1 cellular context compared by ENCODE assay signal in genomic region chr1:224116131-224116530, GRCh38.
TF ChIP-seq lines count a peak whose summit lies in the region.

No MANE protein-coding gene starts in this region.

TF ChIP-seq in K562, 482 proteins besides CTCF, POLR2A, EP300 and RAD21 (continued from another document):
- TF ChIP-seq DPF2 (IDR thresholded peaks at IDR 0.05) = 0 out of 2 replicates have a peak, but pooled peaks have one; percentile 17
- TF ChIP-seq MEF2D (tag; conservative IDR thresholded peaks at IDR 0.05; ENCODE audit: low read depth) = no peak
- TF ChIP-seq NFXL1 (CRISPR knock-in tag; IDR thresholded peaks at IDR 0.05) = no peak
- TF ChIP-seq MXD1 (CRISPR knock-in tag; IDR thresholded peaks at IDR 0.05; ENCODE audit: borderline replicate concordance, poor library complexity, severe bottlenecking) = no peak
- TF ChIP-seq NCOA4 (IDR thresholded peaks at IDR 0.05; ENCODE audit: partially characterized antibody) = no peak
- peak; percentile 46; the same call in 1 of the 2 replicates for TF ChIP-seq POLR2H (tag; IDR thresholded peaks at IDR 0.05; ENCODE audit: low read depth)
- no peak for TF ChIP-seq ZNF23 (CRISPR knock-in tag; IDR thresholded peaks at IDR 0.05)
- TF ChIP-seq KLF10 (CRISPR knock-in tag; IDR thresholded peaks at IDR 0.05) = no peak
- TF ChIP-seq RBM17 (IDR thresholded peaks at IDR 0.05; ENCODE audit: borderline replicate concordance, low read depth, low read length) = no peak
- TF ChIP-seq ZNF174 (CRISPR knock-in tag; IDR thresholded peaks at IDR 0.05) = no peak
- peak; percentile 39; the same call in 1 of the 2 replicates for TF ChIP-seq LEF1 (IDR thresholded peaks at IDR 0.05)
- TF ChIP-seq CHAMP1 (IDR thresholded peaks at IDR 0.05) = 0 out of 2 replicates have a peak, but pooled peaks have one; percentile 21
- 0 out of 2 replicates have a peak, but pooled peaks have one; percentile 18 for TF ChIP-seq EP400 (IDR thresholded peaks at IDR 0.05)
- 0 out of 2 replicates have a peak, but pooled peaks have one; percentile 16 for TF ChIP-seq RBFOX2 (IDR thresholded peaks at IDR 0.05; ENCODE audit: low read depth, low read length)
- 0 out of 2 replicates have a peak, but pooled peaks have one; percentile 39 for TF ChIP-seq ZEB2 (IDR thresholded peaks at IDR 0.05)
- no peak for TF ChIP-seq CTBP1 (IDR thresholded peaks at IDR 0.05; ENCODE audit: borderline replicate concordance)
- peak; percentile 74; the same call in 1 of the 2 replicates for TF ChIP-seq GATAD2B (IDR thresholded peaks at IDR 0.05; ENCODE audit: borderline replicate concordance)
- TF ChIP-seq ELF1 (tag; IDR thresholded peaks at IDR 0.05) = 0 out of 2 replicates have a peak, but pooled peaks have one; percentile 3
- no peak for TF ChIP-seq MBD2 (IDR thresholded peaks at IDR 0.05; ENCODE audit: borderline replicate concordance, low read depth)
- TF ChIP-seq MNT (conservative IDR thresholded peaks at IDR 0.05) = 0 out of 4 replicates have a peak, but pooled peaks of 1 of the 2 experiments have one; percentile 23
- 0 out of 2 replicates have a peak, but pooled peaks have one; percentile 18 for TF ChIP-seq ZBTB40 (IDR thresholded peaks at IDR 0.05)
- TF ChIP-seq ZBTB40 (CRISPR knock-in tag; IDR thresholded peaks at IDR 0.05) = no peak
- TF ChIP-seq SMC3 (conservative IDR thresholded peaks at IDR 0.05; ENCODE audit: insufficient read depth, low read depth, low read length) = peak; percentile 46; the same call in 1 of the 2 replicates
